In genomic region chr19:54158812-54159351, GRCh38 we compare ENCODE assay signal across 9 cellular contexts. TPM values are rescaled to one million over a fixed set of nuclear protein-coding genes. Genes with fewer than 3 reads are reported as not detected.
DNase-seq lines count a peak whose midpoint lies in the region; ATAC-seq and TF ChIP-seq lines count a peak whose summit lies in the region.
"Had no signal": no experiment of that assay in that cellular context is flagged by ENCODE, and none has a peak within 500 bp of the region (broad histone marks: within the 10 kb centered on the region; RNA-seq: fewer than 3 reads in every experiment).

No MANE protein-coding gene starts in this region.

- in situ Hi-C loops in mammary epithelial cell (cut with MboI; ENCODE audit: low sequenced_read_pairs in 2 of 2), result no loop called here

- TF ChIP-seq CTCF in OCI-LY1 (IDR thresholded peaks at IDR 0.05; ENCODE audit: low read length), result no peak
- no peak for TF ChIP-seq CTCF in mammary epithelial cell (conservative IDR thresholded peaks at IDR 0.05 in 1 of 2, IDR thresholded peaks at IDR 0.05 in 1 of 2; ENCODE audit: extremely low read depth in 1 of 2, insufficient read depth in 1 of 2, low read depth in 1 of 2, low read length in 2 of 2)
- no peak for TF ChIP-seq CTCF in upper lobe of left lung (IDR thresholded peaks at IDR 0.05)

- H3K27ac ChIP-seq in OCI-LY1 (ENCODE audit: low read depth, low read length, poor library complexity, severe bottlenecking) (peak overlapping the region; percentile 80), mammary epithelial cell (ENCODE audit: insufficient read depth, low read depth, low read length) (peak overlapping the region; percentile 82), upper lobe of left lung (peak overlapping the region; percentile 96 to 98 (median 96))

- DNase-seq in ELR (ENCODE audit: low read depth), result peak; percentile 36
- DNase-seq in mammary epithelial cell, result peak; percentile 31
- peak; percentile 4 for DNase-seq in middle frontal gyrus (ENCODE audit: extremely low spot score, low spot score)
- no peak for DNase-seq in upper lobe of left lung
- DNase-seq in HuH-7 (ENCODE audit: low spot score), result no peak
- DNase-seq in NCI-H446 (lab: John Stamatoyannopoulos, UW), result no peak

- ATAC-seq in upper lobe of left lung (ENCODE audit: low FRiP score in 2 of 2) (no peak), HG02870 (IDR thresholded peaks at IDR 0.05; ENCODE audit: unreplicated experiment) (no peak)

- no peaks in the 10 kb centered on the region for H3K27me3 ChIP-seq in OCI-LY1 (ENCODE audit: insufficient read depth, low read length)
- H3K27me3 ChIP-seq in mammary epithelial cell (ENCODE audit: insufficient read depth, low read length), result no peaks in the 10 kb centered on the region
- H3K27me3 ChIP-seq in upper lobe of left lung, result no peaks in the 10 kb centered on the region

- TF ChIP-seq EP300 in upper lobe of left lung (IDR thresholded peaks at IDR 0.05), result no peak

- H3K36me3 ChIP-seq in OCI-LY1 (ENCODE audit: insufficient read depth, low read length), result peaks cover 38% of the 10 kb centered on the region
- H3K36me3 ChIP-seq in mammary epithelial cell (ENCODE audit: insufficient read depth, low read length), result peaks cover 18% of the 10 kb centered on the region
- peaks cover 5 to 45% (median 40%) of the 10 kb centered on the region in 4 donors for H3K36me3 ChIP-seq in upper lobe of left lung

- H3F3A ChIP-seq in OCI-LY1 (ENCODE audit: insufficient read depth, low read length), result no peaks in the 10 kb centered on the region

- intact Hi-C loops in mammary epithelial cell (cut with micrococcal nuclease), result loop anchor here (1.0 to 2.0 kb wide), 2 partner anchors 22 to 292 kb away; partner anchors contain the start of genes CNOT3 and MYADM

- H3K9me2 ChIP-seq in OCI-LY1 (ENCODE audit: low read depth, low read length), result no peaks in the 10 kb centered on the region

- H3K79me2 ChIP-seq in OCI-LY1 (ENCODE audit: insufficient read depth, low read length), result no peaks in the 10 kb centered on the region
- peaks cover 27% of the 10 kb centered on the region for H3K79me2 ChIP-seq in mammary epithelial cell (ENCODE audit: insufficient read depth, low read length)

- CTCF ChIA-PET in mammary epithelial cell (lab: Charles Lee; ENCODE audit: low non-redundant PET), result interaction anchor here (0.7 to 1.1 kb wide), 2 partner anchors 11 to 22 kb away, joined by 3 to 6 read pairs; partner anchors contain the start of gene CNOT3

- H3K4me2 ChIP-seq in OCI-LY1 (ENCODE audit: low read length) (peak overlapping the region; percentile 92), mammary epithelial cell (ENCODE audit: insufficient read depth, low read depth, low read length) (peak overlapping the region; percentile 73)

- H3K4me1 ChIP-seq in OCI-LY1 (ENCODE audit: insufficient read depth, low read length, severe bottlenecking) (peaks cover 28% of the 10 kb centered on the region), mammary epithelial cell (ENCODE audit: insufficient read depth, low read length) (peaks cover 19% of the 10 kb centered on the region), upper lobe of left lung (peaks cover 36 to 50% (median 41%) of the 10 kb centered on the region in 4 donors)

- H3K9ac ChIP-seq in OCI-LY1 (ENCODE audit: low read length), result peak overlapping the region; percentile 64
- peak overlapping the region; percentile 64 for H3K9ac ChIP-seq in mammary epithelial cell (ENCODE audit: insufficient read depth, low read length)

- H2AFZ ChIP-seq in OCI-LY1 (ENCODE audit: low read length), result no peak overlapping the region
- peak overlapping the region; percentile 83 for H2AFZ ChIP-seq in mammary epithelial cell (ENCODE audit: low read depth, low read length)

- no TSS peak for BruUV-seq in mammary epithelial cell (replicated peaks; lab: Mats Ljungman, UMichigan)

- WGBS in mammary epithelial cell (ENCODE audit: low coverage, missing lambda C conversion rate), result 9% methylated on average over 19 of the region's 19 CpGs
- WGBS in upper lobe of left lung, 2 donors, result 6 to 12% methylated on average over 19 of the region's 19 CpGs

- H3K4me3 ChIP-seq in OCI-LY1 (ENCODE audit: low read depth, low read length, poor library complexity, severe bottlenecking) (peak overlapping the region; percentile 69), mammary epithelial cell (replicated peaks in 1 of 3; ENCODE audit: insufficient read depth in 1 of 3, low read depth in 2 of 3, low read length in 3 of 3) (peak overlapping the region; percentile 66 to 87 (median 76)), upper lobe of left lung (peak overlapping the region; percentile 76 to 96 (median 85))

- dilution Hi-C loops in mammary epithelial cell (cut with HindIII; ENCODE audit: low sequenced_read_pairs), result loop anchor here (5.0 kb wide), 1 partner anchor 43 kb away; the partner anchor contains the start of gene RPS9

- H3K9me3 ChIP-seq in OCI-LY1 (ENCODE audit: low read length) (no peaks in the 10 kb centered on the region), mammary epithelial cell (replicated peaks; ENCODE audit: insufficient read depth, low read length) (peaks cover 9% of the 10 kb centered on the region), upper lobe of left lung (no peaks in the 10 kb centered on the region)

- H4K20me1 ChIP-seq in OCI-LY1 (ENCODE audit: insufficient read depth, low read length) (no peaks in the 10 kb centered on the region), mammary epithelial cell (ENCODE audit: insufficient read depth, low read length) (no peaks in the 10 kb centered on the region)

- no peak for TF ChIP-seq POLR2A in upper lobe of left lung (IDR thresholded peaks at IDR 0.05)

RNA-seq across cellular contexts. Expression of gene LENG1, which starts 0.6 kb away (rescaled TPM):
- total RNA-seq in mammary epithelial cell, result 1 to 10 TPM; 2.3 to 5.9 TPM
- 3.4 TPM for polyA plus RNA-seq in mammary epithelial cell
- polyA minus RNA-seq in mammary epithelial cell, result 0.93 TPM
- 10 to 100 TPM in 3 of 6 donors, 1 to 10 TPM in 3; 8.5 to 16.8 (median 9.4) TPM for total RNA-seq in upper lobe of left lung

RNA-seq across cellular contexts. Expression of gene TMC4, which starts 14.1 kb away (rescaled TPM):
- total RNA-seq in mammary epithelial cell, result 10 to 100 TPM; 21.0 to 41.0 TPM
- 5.3 TPM for polyA plus RNA-seq in mammary epithelial cell
- polyA minus RNA-seq in mammary epithelial cell, result 2.2 TPM
- 100 to 1,000 TPM in 1 of 6 donors, 10 to 100 TPM in 5; 35.7 to 116 (median 48.5) TPM for total RNA-seq in upper lobe of left lung
- total RNA-seq: SK-MEL-5 had no signal

RNA-seq across cellular contexts. Expression of gene CNOT3, which starts 21.3 kb away (rescaled TPM):
- total RNA-seq in mammary epithelial cell, result 10 to 100 TPM in 1 of 2 donors, 1 to 10 TPM in 1; 4.3 to 54.1 TPM
- 10.5 TPM for polyA plus RNA-seq in mammary epithelial cell
- 33.2 TPM for polyA minus RNA-seq in mammary epithelial cell
- total RNA-seq in upper lobe of left lung, result 10 to 100 TPM; 18.8 to 65.0 (median 36.6) TPM

RNA-seq across cellular contexts. Expression of gene MBOAT7, which starts 30.5 kb away (rescaled TPM):
- total RNA-seq in mammary epithelial cell, result 100 to 1,000 TPM in 1 of 2 donors, 10 to 100 TPM in 1; 43.5 to 140 TPM
- 70.4 TPM for polyA plus RNA-seq in mammary epithelial cell
- polyA minus RNA-seq in mammary epithelial cell, result 70.9 TPM
- 100 to 1,000 TPM in 1 of 6 donors, 10 to 100 TPM in 5; 43.7 to 121 (median 75.4) TPM for total RNA-seq in upper lobe of left lung

RNA-seq across cellular contexts. Expression of gene TSEN34, which starts 32.2 kb away (rescaled TPM):
- total RNA-seq in mammary epithelial cell (10 to 100 TPM; 65.3 to 94.0 TPM), upper lobe of left lung (10 to 100 TPM; 43.2 to 78.4 (median 49.7) TPM)
- 82.0 TPM for polyA plus RNA-seq in mammary epithelial cell
- 26.7 TPM for polyA minus RNA-seq in mammary epithelial cell

Comparison
In these comparisons a context has a peak if more than half of its experiments do, and no peak if none do; other contexts are left out.
1. DNase-seq: peak in ELR (single experiment), mammary epithelial cell (single experiment) and middle frontal gyrus (single experiment); none in upper lobe of left lung (0 of 2), HuH-7 (single experiment) and NCI-H446 (0 of 2).
2. Peak in every context shown above with its lines, with median percentiles within 50 percentile points of each other: H3K27ac ChIP-seq and H3K4me3 ChIP-seq.